16 cellular contexts compared by ENCODE assay signal in the genomic region with DNA sequence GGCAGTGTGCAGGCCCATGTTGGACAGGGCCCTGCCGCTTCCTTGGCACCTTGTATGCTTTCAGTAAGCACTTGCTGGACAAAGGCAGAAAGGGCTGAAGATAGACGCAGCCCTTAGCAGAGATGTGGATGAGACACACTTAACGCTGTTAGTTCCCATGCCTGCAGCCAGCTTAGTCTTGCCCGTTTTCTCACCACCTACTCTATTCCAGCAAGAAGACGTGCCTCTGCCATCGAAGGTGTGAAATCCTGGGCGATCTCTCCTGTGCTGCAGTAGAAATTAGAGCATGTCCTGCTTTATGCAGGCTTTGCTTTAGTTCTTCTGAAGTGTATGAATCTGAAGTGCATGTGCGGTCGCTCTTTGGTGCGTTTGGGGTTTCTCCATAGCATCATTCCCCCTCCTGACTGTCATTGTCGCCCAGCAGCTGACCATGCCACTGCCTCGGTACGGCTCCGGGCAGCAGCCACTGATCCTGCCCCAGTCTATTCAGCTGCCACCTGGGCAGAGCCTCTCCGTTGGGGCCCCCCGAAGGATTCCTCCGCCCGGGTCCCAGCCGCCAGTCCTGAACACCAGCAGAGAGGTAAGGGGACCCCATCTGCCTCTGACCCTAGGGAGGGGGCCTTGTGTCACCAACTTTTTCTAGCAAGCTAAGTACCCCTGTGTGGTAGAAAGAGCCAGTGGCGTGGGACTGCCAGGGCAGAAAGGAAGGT. TPM values are rescaled to one million over a fixed set of nuclear protein-coding genes. Genes with fewer than 3 reads are reported as not detected.
"Had no signal": no experiment of that assay in that cellular context is flagged by ENCODE, and none has a peak within 500 bp of the region (broad histone marks: within the 10 kb centered on the region; RNA-seq: fewer than 3 reads in every experiment).

No MANE protein-coding gene starts in this region.

- H3K27ac Mint-ChIP-seq: dendritic cell treated with granulocyte-macrophage colony-stimulating factor and Interleukin-4, amounts not matched to agents 40 ng/mL and 50 ng/mL, for 4 days had no signal

- H3K4me3 Mint-ChIP-seq: dendritic cell treated with granulocyte-macrophage colony-stimulating factor and Interleukin-4, amounts not matched to agents 40 ng/mL and 50 ng/mL, for 4 days had no signal

- H3K9me3 Mint-ChIP-seq: dendritic cell treated with granulocyte-macrophage colony-stimulating factor and Interleukin-4, amounts not matched to agents 40 ng/mL and 50 ng/mL, for 4 days had no signal

- H3K4me1 ChIP-seq: transverse colon had no signal

- ATAC-seq: activated CD4-positive, CD25-positive, alpha-beta regulatory T cell treated with anti-CD3 and anti-CD28 coated beads, Interleukin-2, amount 50 U/mL, for 24 hours had no signal

- H3K4me3 ChIP-seq: lung, transverse colon had no signal

- H3K27ac ChIP-seq: brain microvascular endothelial cell, neutrophil, transverse colon had no signal

- H3K27me3 Mint-ChIP-seq: dendritic cell treated with granulocyte-macrophage colony-stimulating factor and Interleukin-4, amounts not matched to agents 40 ng/mL and 50 ng/mL, for 4 days had no signal

- H3K27me3 ChIP-seq: brain microvascular endothelial cell, neutrophil, transverse colon had no signal

- H3K9me3 ChIP-seq: neutrophil, transverse colon had no signal

- DNase-seq: activated CD4-positive, alpha-beta T cell treated with anti-CD3 and anti-CD28 coated beads, Interleukin-2, amount 50 U/mL, for 1 hour; activated CD8-positive, alpha-beta memory T cell treated with anti-CD3 and anti-CD28 coated beads for 24 hours; activated naive CD4-positive, alpha-beta T cell treated with Interleukin-2 at 50 U/mL for 16 hours; brain microvascular endothelial cell; islet precursor cell; midbrain; stimulated activated CD4-positive, alpha-beta T cell treated with anti-CD3 and anti-CD28 coated beads, Interleukin-2, amount 100 ng/mL, for 48 hours; stimulated activated naive CD4-positive, alpha-beta T cell; T1000; transverse colon had no signal

RNA-seq across cellular contexts. Expression of a gene that starts 54.2 kb away (rescaled TPM):
- total RNA-seq: subcutaneous adipose tissue had no signal
- polyA plus RNA-seq: esophagus had no signal
